In genomic region chr1:4331371-4332163, GRCh38 we compare ENCODE assay signal across 27 cellular contexts.
"Had no signal": no experiment of that assay in that cellular context is flagged by ENCODE, and none has a peak within 500 bp of the region (broad histone marks: within the 10 kb centered on the region; RNA-seq: fewer than 3 reads in every experiment).

No MANE protein-coding gene starts in this region.

- FAIRE-seq: colon, kidney had no signal

- H3K4me3 ChIP-seq: dorsolateral prefrontal cortex, gastrocnemius medialis, heart left ventricle, hepatocyte, lung, prostate gland, right atrium auricular region, skin epidermis, spleen, thoracic aorta, tibial nerve, upper lobe of left lung, uterus had no signal

- H3K27ac Mint-ChIP-seq: endodermal cell; memory B cell; natural killer cell; stimulated activated naive B cell treated with anti-CD40 and anti-IgM and Interleukin-4, amounts not matched to agents 10 μg/mL and 1 μg/mL and 100 μg/mL, for 72 hours; stimulated activated naive CD8-positive, alpha-beta T cell treated with anti-CD3 and anti-CD28 coated beads, Interleukin-15, Interleukin-2, amounts not matched to agents 100 ng/mL and 50 ng/mL, for 24 hours had no signal

- H3K27ac ChIP-seq: dorsolateral prefrontal cortex, epithelial cell of prostate, gastrocnemius medialis, heart left ventricle, hepatocyte, prostate gland, right atrium auricular region, skin epidermis, spleen, thoracic aorta, tibial nerve, upper lobe of left lung, uterus had no signal

- H3K79me2 ChIP-seq: hepatocyte had no signal

- H3K36me3 ChIP-seq: gastrocnemius medialis, heart left ventricle, prostate gland, right atrium auricular region, spleen, thoracic aorta, tibial nerve, upper lobe of left lung, uterus had no signal

- H3K4me1 Mint-ChIP-seq: endodermal cell; memory B cell; natural killer cell; neural crest cell; stimulated activated naive B cell treated with anti-CD40 and anti-IgM and Interleukin-4, amounts not matched to agents 10 μg/mL and 1 μg/mL and 100 μg/mL, for 72 hours had no signal

- ATAC-seq: esophagus mucosa; gastrocnemius medialis; heart left ventricle; left lobe of liver; natural killer cell; stimulated activated naive B cell treated with anti-CD40 and anti-IgM and Interleukin-4, amounts not matched to agents 10 μg/mL and 1 μg/mL and 100 μg/mL, for 72 hours had no signal

- H3K9me3 ChIP-seq: gastrocnemius medialis, prostate gland, right atrium auricular region, thoracic aorta, uterus had no signal

- H3K4me3 Mint-ChIP-seq: endodermal cell; memory B cell; natural killer cell; neural crest cell; stimulated activated naive B cell treated with anti-CD40 and anti-IgM and Interleukin-4, amounts not matched to agents 10 μg/mL and 1 μg/mL and 100 μg/mL, for 72 hours; stimulated activated naive CD8-positive, alpha-beta T cell treated with anti-CD3 and anti-CD28 coated beads, Interleukin-15, Interleukin-2, amounts not matched to agents 100 ng/mL and 50 ng/mL, for 24 hours had no signal

- H2AFZ ChIP-seq: hepatocyte had no signal

- H3K4me2 ChIP-seq: hepatocyte had no signal

- DNase-seq: dorsolateral prefrontal cortex; effector CD4-positive, alpha-beta T cell; endodermal cell; foreskin fibroblast; gastrocnemius medialis; kidney; natural killer cell; spleen; stimulated activated CD4-positive, alpha-beta T cell treated with anti-CD3 and anti-CD28 coated beads, Interleukin-4, amount 100 ng/mL, for 4 hours; stimulated activated naive B cell treated with anti-CD40 and anti-IgM and Interleukin-4, amounts not matched to agents 10 μg/mL and 1 μg/mL and 100 μg/mL, for 72 hours; upper lobe of left lung; uterus had no signal

- H3K4me1 ChIP-seq: gastrocnemius medialis, heart left ventricle, prostate gland, right atrium auricular region, spleen, tibial nerve, upper lobe of left lung, uterus had no signal

- H3K27me3 ChIP-seq: gastrocnemius medialis, hepatocyte, right atrium auricular region, tibial nerve, upper lobe of left lung, uterus had no signal

- H3K36me3 Mint-ChIP-seq: memory B cell; natural killer cell; stimulated activated naive B cell treated with anti-CD40 and anti-IgM and Interleukin-4, amounts not matched to agents 10 μg/mL and 1 μg/mL and 100 μg/mL, for 72 hours had no signal
